In the genomic region with DNA sequence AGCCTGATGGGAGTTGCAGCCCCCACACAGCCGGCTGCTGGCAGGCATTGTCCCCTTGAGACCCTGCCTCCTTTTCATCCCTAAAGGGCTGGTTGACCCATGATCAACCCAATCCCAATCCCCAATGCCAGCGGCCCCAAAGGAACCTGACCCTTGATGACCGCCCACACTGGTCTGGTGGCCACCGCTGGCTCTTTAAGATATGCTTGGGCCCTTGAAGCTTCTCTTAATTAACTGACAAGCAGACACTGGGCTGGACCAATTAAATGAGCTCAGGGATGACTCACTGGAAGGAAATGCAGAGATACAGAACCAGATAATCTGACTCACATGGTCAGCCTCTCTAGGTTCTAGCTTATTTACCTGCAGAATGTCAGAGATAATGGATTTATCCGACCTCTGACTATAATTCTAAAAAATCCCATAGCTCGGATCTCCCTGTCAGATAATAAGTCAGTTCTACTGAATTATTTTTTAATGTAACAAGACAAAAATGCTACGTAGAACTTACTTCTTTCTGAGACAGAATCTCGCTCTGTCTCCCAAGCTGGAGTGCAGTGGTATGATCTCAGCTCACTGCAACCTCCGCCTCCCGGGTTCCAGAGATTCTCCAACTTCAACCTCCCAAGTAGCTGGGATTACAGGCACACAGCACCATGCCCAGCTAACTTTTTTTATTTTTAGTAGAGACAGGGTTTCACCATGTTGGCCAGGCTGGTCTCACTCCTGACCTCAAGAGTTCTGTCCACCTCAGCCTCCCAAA, we compare ENCODE assay signal across 1 cellular context.
A peak's percentile ranks its signal among the peaks of the same experiment; 100 is the strongest.
TF ChIP-seq lines count a peak whose summit lies in the region.

No MANE protein-coding gene starts in this region.

TF ChIP-seq in K562, 482 proteins besides CTCF, POLR2A, EP300 and RAD21 (continued from another document and continues in another):
- TF ChIP-seq, protein P1, sequence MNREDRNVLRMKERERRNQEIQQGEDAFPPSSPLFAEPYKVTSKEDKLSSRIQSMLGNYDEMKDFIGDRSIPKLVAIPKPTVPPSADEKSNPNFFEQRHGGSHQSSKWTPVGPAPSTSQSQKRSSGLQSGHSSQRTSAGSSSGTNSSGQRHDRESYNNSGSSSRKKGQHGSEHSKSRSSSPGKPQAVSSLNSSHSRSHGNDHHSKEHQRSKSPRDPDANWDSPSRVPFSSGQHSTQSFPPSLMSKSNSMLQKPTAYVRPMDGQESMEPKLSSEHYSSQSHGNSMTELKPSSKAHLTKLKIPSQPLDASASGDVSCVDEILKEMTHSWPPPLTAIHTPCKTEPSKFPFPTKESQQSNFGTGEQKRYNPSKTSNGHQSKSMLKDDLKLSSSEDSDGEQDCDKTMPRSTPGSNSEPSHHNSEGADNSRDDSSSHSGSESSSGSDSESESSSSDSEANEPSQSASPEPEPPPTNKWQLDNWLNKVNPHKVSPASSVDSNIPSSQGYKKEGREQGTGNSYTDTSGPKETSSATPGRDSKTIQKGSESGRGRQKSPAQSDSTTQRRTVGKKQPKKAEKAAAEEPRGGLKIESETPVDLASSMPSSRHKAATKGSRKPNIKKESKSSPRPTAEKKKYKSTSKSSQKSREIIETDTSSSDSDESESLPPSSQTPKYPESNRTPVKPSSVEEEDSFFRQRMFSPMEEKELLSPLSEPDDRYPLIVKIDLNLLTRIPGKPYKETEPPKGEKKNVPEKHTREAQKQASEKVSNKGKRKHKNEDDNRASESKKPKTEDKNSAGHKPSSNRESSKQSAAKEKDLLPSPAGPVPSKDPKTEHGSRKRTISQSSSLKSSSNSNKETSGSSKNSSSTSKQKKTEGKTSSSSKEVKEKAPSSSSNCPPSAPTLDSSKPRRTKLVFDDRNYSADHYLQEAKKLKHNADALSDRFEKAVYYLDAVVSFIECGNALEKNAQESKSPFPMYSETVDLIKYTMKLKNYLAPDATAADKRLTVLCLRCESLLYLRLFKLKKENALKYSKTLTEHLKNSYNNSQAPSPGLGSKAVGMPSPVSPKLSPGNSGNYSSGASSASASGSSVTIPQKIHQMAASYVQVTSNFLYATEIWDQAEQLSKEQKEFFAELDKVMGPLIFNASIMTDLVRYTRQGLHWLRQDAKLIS (CRISPR knock-in tag; IDR thresholded peaks at IDR 0.05): no peak
- TF ChIP-seq MECOM (CRISPR knock-in tag; IDR thresholded peaks at IDR 0.05) (no peak), DIDO1 (tag; IDR thresholded peaks at IDR 0.05; ENCODE audit: low read depth) (no peak), ZNF778 (CRISPR knock-in tag; IDR thresholded peaks at IDR 0.05) (no peak), FOXK2 (conservative IDR thresholded peaks at IDR 0.05 in 1 of 2, IDR thresholded peaks at IDR 0.05 in 1 of 2; ENCODE audit: low read depth in 2 of 2) (peak; percentile 85 to 93), ZNF384 (IDR thresholded peaks at IDR 0.05; ENCODE audit: low read depth, low read length) (no peak), HNRNPL (IDR thresholded peaks at IDR 0.05; ENCODE audit: low read depth, low read length) (no peak), MAFF (IDR thresholded peaks at IDR 0.05; ENCODE audit: low read length) (no peak), CBFB (CRISPR knock-in tag; IDR thresholded peaks at IDR 0.05) (no peak), NONO (IDR thresholded peaks at IDR 0.05; ENCODE audit: low read depth in 2 of 2, low read length in 1 of 2) (no peak), ADNP (tag; IDR thresholded peaks at IDR 0.05) (no peak), ESRRB (CRISPR knock-in tag; IDR thresholded peaks at IDR 0.05; ENCODE audit: borderline replicate concordance) (no peak), PHB (CRISPR knock-in tag; IDR thresholded peaks at IDR 0.05) (no peak), NBN (IDR thresholded peaks at IDR 0.05; ENCODE audit: low read depth) (0 out of 2 replicates have a peak, but pooled peaks have one; percentile 47), PTRF (tag; IDR thresholded peaks at IDR 0.05) (no peak), ZKSCAN8 (CRISPR knock-in tag; IDR thresholded peaks at IDR 0.05) (no peak), POLR3A (IDR thresholded peaks at IDR 0.05; ENCODE audit: borderline replicate concordance, extremely low read depth, insufficient read depth, insufficient read length) (no peak), ETV5 (CRISPR knock-in tag; IDR thresholded peaks at IDR 0.05; ENCODE audit: low read depth) (no peak)
- TF ChIP-seq, protein P2, sequence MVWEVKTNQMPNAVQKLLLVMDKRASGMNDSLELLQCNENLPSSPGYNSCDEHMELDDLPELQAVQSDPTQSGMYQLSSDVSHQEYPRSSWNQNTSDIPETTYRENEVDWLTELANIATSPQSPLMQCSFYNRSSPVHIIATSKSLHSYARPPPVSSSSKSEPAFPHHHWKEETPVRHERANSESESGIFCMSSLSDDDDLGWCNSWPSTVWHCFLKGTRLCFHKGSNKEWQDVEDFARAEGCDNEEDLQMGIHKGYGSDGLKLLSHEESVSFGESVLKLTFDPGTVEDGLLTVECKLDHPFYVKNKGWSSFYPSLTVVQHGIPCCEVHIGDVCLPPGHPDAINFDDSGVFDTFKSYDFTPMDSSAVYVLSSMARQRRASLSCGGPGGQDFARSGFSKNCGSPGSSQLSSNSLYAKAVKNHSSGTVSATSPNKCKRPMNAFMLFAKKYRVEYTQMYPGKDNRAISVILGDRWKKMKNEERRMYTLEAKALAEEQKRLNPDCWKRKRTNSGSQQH (CRISPR knock-in tag; IDR thresholded peaks at IDR 0.05): no peak
- TF ChIP-seq, protein P3, sequence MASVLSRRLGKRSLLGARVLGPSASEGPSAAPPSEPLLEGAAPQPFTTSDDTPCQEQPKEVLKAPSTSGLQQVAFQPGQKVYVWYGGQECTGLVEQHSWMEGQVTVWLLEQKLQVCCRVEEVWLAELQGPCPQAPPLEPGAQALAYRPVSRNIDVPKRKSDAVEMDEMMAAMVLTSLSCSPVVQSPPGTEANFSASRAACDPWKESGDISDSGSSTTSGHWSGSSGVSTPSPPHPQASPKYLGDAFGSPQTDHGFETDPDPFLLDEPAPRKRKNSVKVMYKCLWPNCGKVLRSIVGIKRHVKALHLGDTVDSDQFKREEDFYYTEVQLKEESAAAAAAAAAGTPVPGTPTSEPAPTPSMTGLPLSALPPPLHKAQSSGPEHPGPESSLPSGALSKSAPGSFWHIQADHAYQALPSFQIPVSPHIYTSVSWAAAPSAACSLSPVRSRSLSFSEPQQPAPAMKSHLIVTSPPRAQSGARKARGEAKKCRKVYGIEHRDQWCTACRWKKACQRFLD (CRISPR knock-in tag; IDR thresholded peaks at IDR 0.05): no peak
- TF ChIP-seq, protein P4, sequence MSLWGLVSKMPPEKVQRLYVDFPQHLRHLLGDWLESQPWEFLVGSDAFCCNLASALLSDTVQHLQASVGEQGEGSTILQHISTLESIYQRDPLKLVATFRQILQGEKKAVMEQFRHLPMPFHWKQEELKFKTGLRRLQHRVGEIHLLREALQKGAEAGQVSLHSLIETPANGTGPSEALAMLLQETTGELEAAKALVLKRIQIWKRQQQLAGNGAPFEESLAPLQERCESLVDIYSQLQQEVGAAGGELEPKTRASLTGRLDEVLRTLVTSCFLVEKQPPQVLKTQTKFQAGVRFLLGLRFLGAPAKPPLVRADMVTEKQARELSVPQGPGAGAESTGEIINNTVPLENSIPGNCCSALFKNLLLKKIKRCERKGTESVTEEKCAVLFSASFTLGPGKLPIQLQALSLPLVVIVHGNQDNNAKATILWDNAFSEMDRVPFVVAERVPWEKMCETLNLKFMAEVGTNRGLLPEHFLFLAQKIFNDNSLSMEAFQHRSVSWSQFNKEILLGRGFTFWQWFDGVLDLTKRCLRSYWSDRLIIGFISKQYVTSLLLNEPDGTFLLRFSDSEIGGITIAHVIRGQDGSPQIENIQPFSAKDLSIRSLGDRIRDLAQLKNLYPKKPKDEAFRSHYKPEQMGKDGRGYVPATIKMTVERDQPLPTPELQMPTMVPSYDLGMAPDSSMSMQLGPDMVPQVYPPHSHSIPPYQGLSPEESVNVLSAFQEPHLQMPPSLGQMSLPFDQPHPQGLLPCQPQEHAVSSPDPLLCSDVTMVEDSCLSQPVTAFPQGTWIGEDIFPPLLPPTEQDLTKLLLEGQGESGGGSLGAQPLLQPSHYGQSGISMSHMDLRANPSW (CRISPR knock-in tag; IDR thresholded peaks at IDR 0.05): no peak
- TF ChIP-seq, protein P5, sequence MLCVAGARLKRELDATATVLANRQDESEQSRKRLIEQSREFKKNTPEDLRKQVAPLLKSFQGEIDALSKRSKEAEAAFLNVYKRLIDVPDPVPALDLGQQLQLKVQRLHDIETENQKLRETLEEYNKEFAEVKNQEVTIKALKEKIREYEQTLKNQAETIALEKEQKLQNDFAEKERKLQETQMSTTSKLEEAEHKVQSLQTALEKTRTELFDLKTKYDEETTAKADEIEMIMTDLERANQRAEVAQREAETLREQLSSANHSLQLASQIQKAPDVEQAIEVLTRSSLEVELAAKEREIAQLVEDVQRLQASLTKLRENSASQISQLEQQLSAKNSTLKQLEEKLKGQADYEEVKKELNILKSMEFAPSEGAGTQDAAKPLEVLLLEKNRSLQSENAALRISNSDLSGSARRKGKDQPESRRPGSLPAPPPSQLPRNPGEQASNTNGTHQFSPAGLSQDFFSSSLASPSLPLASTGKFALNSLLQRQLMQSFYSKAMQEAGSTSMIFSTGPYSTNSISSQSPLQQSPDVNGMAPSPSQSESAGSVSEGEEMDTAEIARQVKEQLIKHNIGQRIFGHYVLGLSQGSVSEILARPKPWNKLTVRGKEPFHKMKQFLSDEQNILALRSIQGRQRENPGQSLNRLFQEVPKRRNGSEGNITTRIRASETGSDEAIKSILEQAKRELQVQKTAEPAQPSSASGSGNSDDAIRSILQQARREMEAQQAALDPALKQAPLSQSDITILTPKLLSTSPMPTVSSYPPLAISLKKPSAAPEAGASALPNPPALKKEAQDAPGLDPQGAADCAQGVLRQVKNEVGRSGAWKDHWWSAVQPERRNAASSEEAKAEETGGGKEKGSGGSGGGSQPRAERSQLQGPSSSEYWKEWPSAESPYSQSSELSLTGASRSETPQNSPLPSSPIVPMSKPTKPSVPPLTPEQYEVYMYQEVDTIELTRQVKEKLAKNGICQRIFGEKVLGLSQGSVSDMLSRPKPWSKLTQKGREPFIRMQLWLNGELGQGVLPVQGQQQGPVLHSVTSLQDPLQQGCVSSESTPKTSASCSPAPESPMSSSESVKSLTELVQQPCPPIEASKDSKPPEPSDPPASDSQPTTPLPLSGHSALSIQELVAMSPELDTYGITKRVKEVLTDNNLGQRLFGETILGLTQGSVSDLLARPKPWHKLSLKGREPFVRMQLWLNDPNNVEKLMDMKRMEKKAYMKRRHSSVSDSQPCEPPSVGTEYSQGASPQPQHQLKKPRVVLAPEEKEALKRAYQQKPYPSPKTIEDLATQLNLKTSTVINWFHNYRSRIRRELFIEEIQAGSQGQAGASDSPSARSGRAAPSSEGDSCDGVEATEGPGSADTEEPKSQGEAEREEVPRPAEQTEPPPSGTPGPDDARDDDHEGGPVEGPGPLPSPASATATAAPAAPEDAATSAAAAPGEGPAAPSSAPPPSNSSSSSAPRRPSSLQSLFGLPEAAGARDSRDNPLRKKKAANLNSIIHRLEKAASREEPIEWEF (CRISPR knock-in tag; IDR thresholded peaks at IDR 0.05): no peak
- TF ChIP-seq, protein P6, sequence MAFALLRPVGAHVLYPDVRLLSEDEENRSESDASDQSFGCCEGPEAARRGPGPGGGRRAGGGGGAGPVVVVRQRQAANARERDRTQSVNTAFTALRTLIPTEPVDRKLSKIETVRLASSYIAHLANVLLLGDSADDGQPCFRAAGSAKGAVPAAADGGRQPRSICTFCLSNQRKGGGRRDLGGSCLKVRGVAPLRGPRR (CRISPR knock-in tag; IDR thresholded peaks at IDR 0.05): no peak
- TF ChIP-seq, protein P7, sequence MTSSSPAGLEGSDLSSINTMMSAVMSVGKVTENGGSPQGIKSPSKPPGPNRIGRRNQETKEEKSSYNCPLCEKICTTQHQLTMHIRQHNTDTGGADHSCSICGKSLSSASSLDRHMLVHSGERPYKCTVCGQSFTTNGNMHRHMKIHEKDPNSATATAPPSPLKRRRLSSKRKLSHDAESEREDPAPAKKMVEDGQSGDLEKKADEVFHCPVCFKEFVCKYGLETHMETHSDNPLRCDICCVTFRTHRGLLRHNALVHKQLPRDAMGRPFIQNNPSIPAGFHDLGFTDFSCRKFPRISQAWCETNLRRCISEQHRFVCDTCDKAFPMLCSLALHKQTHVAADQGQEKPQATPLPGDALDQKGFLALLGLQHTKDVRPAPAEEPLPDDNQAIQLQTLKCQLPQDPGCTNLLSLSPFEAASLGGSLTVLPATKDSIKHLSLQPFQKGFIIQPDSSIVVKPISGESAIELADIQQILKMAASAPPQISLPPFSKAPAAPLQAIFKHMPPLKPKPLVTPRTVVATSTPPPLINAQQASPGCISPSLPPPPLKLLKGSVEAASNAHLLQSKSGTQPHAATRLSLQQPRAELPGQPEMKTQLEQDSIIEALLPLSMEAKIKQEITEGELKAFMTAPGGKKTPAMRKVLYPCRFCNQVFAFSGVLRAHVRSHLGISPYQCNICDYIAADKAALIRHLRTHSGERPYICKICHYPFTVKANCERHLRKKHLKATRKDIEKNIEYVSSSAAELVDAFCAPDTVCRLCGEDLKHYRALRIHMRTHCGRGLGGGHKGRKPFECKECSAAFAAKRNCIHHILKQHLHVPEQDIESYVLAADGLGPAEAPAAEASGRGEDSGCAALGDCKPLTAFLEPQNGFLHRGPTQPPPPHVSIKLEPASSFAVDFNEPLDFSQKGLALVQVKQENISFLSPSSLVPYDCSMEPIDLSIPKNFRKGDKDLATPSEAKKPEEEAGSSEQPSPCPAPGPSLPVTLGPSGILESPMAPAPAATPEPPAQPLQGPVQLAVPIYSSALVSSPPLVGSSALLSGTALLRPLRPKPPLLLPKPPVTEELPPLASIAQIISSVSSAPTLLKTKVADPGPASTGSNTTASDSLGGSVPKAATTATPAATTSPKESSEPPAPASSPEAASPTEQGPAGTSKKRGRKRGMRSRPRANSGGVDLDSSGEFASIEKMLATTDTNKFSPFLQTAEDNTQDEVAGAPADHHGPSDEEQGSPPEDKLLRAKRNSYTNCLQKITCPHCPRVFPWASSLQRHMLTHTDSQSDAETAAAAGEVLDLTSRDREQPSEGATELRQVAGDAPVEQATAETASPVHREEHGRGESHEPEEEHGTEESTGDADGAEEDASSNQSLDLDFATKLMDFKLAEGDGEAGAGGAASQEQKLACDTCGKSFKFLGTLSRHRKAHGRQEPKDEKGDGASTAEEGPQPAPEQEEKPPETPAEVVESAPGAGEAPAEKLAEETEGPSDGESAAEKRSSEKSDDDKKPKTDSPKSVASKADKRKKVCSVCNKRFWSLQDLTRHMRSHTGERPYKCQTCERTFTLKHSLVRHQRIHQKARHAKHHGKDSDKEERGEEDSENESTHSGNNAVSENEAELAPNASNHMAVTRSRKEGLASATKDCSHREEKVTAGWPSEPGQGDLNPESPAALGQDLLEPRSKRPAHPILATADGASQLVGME (CRISPR knock-in tag; IDR thresholded peaks at IDR 0.05): no peak
- TF ChIP-seq, protein P8, sequence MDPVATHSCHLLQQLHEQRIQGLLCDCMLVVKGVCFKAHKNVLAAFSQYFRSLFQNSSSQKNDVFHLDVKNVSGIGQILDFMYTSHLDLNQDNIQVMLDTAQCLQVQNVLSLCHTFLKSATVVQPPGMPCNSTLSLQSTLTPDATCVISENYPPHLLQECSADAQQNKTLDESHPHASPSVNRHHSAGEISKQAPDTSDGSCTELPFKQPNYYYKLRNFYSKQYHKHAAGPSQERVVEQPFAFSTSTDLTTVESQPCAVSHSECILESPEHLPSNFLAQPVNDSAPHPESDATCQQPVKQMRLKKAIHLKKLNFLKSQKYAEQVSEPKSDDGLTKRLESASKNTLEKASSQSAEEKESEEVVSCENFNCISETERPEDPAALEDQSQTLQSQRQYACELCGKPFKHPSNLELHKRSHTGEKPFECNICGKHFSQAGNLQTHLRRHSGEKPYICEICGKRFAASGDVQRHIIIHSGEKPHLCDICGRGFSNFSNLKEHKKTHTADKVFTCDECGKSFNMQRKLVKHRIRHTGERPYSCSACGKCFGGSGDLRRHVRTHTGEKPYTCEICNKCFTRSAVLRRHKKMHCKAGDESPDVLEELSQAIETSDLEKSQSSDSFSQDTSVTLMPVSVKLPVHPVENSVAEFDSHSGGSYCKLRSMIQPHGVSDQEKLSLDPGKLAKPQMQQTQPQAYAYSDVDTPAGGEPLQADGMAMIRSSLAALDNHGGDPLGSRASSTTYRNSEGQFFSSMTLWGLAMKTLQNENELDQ (CRISPR knock-in tag; IDR thresholded peaks at IDR 0.05; ENCODE audit: borderline replicate concordance): no peak
